In the genomic region with DNA sequence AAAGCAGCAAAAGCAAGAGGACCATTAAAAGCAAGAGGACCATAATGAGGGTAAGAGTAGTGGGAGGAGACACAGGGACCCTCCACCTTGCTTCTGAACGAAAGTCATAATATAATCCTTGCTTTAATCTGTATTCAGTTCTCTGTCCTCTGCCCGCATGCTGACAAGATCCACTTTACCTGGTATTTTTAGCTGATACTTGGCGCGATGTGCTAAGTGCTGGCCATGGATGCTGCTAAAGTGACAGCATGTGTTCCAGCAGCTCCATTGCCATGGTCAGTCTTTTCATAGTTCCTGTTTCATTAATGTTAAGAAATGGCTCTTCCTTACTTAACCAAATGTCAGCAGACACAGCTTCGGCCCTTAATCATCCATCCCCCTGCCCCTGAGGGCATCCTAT, we compare ENCODE assay signal across 21 cellular contexts.
DNase-seq lines count a peak whose midpoint lies in the region; ATAC-seq and TF ChIP-seq lines count a peak whose summit lies in the region.
"Had no signal": no experiment of that assay in that cellular context is flagged by ENCODE, and none has a peak within 500 bp of the region (broad histone marks: within the 10 kb centered on the region; RNA-seq: fewer than 3 reads in every experiment).

No MANE protein-coding gene starts in this region.

- H3K4me3 ChIP-seq in neural cell (ENCODE audit: low read length): no peak overlapping the region
- H3K4me3 ChIP-seq: A549, BLaER1, GM12878, GM23248 had no signal

- intact Hi-C loops in Right ventricle myocardium superior (cut with DNase I): no loop called here

- no peaks in the 10 kb centered on the region for H3F3A ChIP-seq in neural cell (ENCODE audit: insufficient read depth, low read length, poor library complexity, severe bottlenecking)

- no peak overlapping the region for H3K4me2 ChIP-seq in neural cell (ENCODE audit: low read length)
- H3K4me2 ChIP-seq: A549, BLaER1 had no signal

- no peak for TF ChIP-seq RAD21 in neural cell (conservative IDR thresholded peaks at IDR 0.05)

- no peaks in the 10 kb centered on the region for H4K20me1 ChIP-seq in neural cell (ENCODE audit: insufficient read depth)
- H4K20me1 ChIP-seq: BLaER1 had no signal

- no peaks in the 10 kb centered on the region for H3K79me2 ChIP-seq in neural cell (replicated peaks; ENCODE audit: insufficient read depth, low read length)

- H3K9me2 ChIP-seq in neural cell (ENCODE audit: insufficient read depth, low read length): no peaks in the 10 kb centered on the region

- in situ Hi-C loops in G401 (cut with HindIII; ENCODE audit: low sequenced_read_pairs): no loop called here

- peaks cover 4% of the 10 kb centered on the region for H3K9me3 ChIP-seq in neural cell (ENCODE audit: low read length)
- H3K9me3 ChIP-seq: A549 had no signal

- H3K36me3 ChIP-seq in neural cell (ENCODE audit: insufficient read depth, low read length): no peaks in the 10 kb centered on the region
- H3K36me3 ChIP-seq: BLaER1 had no signal

- TF ChIP-seq CTCF in neural cell (IDR thresholded peaks at IDR 0.05; ENCODE audit: poor library complexity, severe bottlenecking): no peak

- H2AFZ ChIP-seq in neural cell (ENCODE audit: low read depth, low read length): no peak overlapping the region
- H2AFZ ChIP-seq: GM23248 had no signal

- H3K9ac ChIP-seq in neural cell (ENCODE audit: low read length): no peak overlapping the region
- H3K9ac ChIP-seq: BLaER1, GM23248 had no signal

- H3K27me3 ChIP-seq in neural cell (ENCODE audit: insufficient read depth, low read depth, low read length): no peaks in the 10 kb centered on the region
- H3K27me3 ChIP-seq: BLaER1 had no signal

- ATAC-seq in Right ventricle myocardium superior (ENCODE audit: poor library complexity): no peak
- ATAC-seq: A549; CD8-positive, alpha-beta T cell; GM12878 had no signal

- no peak for TF ChIP-seq EP300 in neural cell (conservative IDR thresholded peaks at IDR 0.05; ENCODE audit: poor library complexity, severe bottlenecking)

- no peak overlapping the region for H3K27ac ChIP-seq in neural cell (ENCODE audit: low read length)
- H3K27ac ChIP-seq: A549, BLaER1, C4-2B, GM23248 had no signal

- DNase-seq in G401 (ENCODE audit: low spot score) (peak; percentile 95), cerebellum (ENCODE audit: low spot score) (peak; percentile 75), AG08395 (ENCODE audit: low spot score) (no peak), Right ventricle myocardium superior (no peak)
- no peak for DNase-seq in central memory CD4-positive, alpha-beta T cell
- DNase-seq: 8988T; ACHN; Caco-2; CD4-positive, CD25-positive, alpha-beta regulatory T cell; CD8-positive, alpha-beta T cell; DMS153; DND-41; GDM1; GM23248; H7; HCEC 1CT had no signal

TF ChIP-seq in neural cell, 6 proteins besides CTCF, POLR2A, EP300 and RAD21:
- TF ChIP-seq SMC3 (conservative IDR thresholded peaks at IDR 0.05; ENCODE audit: poor library complexity) (no peak), POLR2AphosphoS5 (IDR thresholded peaks at IDR 0.05) (peak; percentile 79)

Comparison
In these comparisons a context has a peak if more than half of its experiments do, and no peak if none do; other contexts are left out.
1. DNase-seq: peak in G401 (single experiment) and cerebellum (single experiment); none in AG08395 (single experiment), Right ventricle myocardium superior (single experiment) and central memory CD4-positive, alpha-beta T cell (single experiment).